In genomic region chr16:8567355-8568230, GRCh38 we compare ENCODE assay signal across 8 cellular contexts. TPM values are rescaled to one million over a fixed set of nuclear protein-coding genes. Genes with fewer than 3 reads are reported as not detected.
A peak's percentile ranks its signal among the peaks of the same experiment; 100 is the strongest.
DNase-seq lines count a peak whose midpoint lies in the region; ATAC-seq and TF ChIP-seq lines count a peak whose summit lies in the region.

No MANE protein-coding gene starts in this region.

- no peak overlapping the region for H4K91ac ChIP-seq in trophoblast cell (ENCODE audit: low read depth, low read length)

- TF ChIP-seq EP300 in upper lobe of left lung (IDR thresholded peaks at IDR 0.05) = no peak

- H3K14ac ChIP-seq in trophoblast cell (ENCODE audit: low read length) = no peak overlapping the region

- no peak overlapping the region for H2AK5ac ChIP-seq in trophoblast cell (ENCODE audit: low read length)

- H3K27me3 ChIP-seq in trophoblast cell (ENCODE audit: insufficient read depth, low read length) (no peaks in the 10 kb centered on the region), upper lobe of left lung (peaks cover 0 to 3% (median 0%) of the 10 kb centered on the region in 4 donors)

- no peak overlapping the region for H3K4me2 ChIP-seq in trophoblast cell (ENCODE audit: low read length)

- no peak overlapping the region for H2BK12ac ChIP-seq in trophoblast cell (ENCODE audit: low read length)

- TF ChIP-seq POLR2A in upper lobe of left lung (IDR thresholded peaks at IDR 0.05) = no peak

- no CpG with 5 or more reads among the region's 23 CpGs for WGBS in trophoblast cell (ENCODE audit: extremely low coverage, insufficient coverage, insufficient read length)
- WGBS in upper lobe of left lung, 2 donors = 20 to 24% methylated on average over 17 to 23 of the region's 23 CpGs

- no peak overlapping the region for H2AFZ ChIP-seq in trophoblast cell (ENCODE audit: insufficient read depth, low read length, poor library complexity)

- no peaks in the 10 kb centered on the region for H3K79me1 ChIP-seq in trophoblast cell (ENCODE audit: low read length)

- peak; percentile 91 to 93 for ATAC-seq in upper lobe of left lung (ENCODE audit: low FRiP score in 2 of 2)

- H3K4ac ChIP-seq in trophoblast cell (ENCODE audit: low read depth, low read length) = no peak overlapping the region

- H3K18ac ChIP-seq in trophoblast cell (ENCODE audit: low read length) = no peak overlapping the region

- no peak overlapping the region for H3K4me3 ChIP-seq in trophoblast cell (ENCODE audit: low read depth, low read length)
- H3K4me3 ChIP-seq in upper lobe of left lung = no peak overlapping the region

- H3K23ac ChIP-seq in trophoblast cell (ENCODE audit: low read length) = no peak overlapping the region

- no peak overlapping the region for H3K27ac ChIP-seq in trophoblast cell (ENCODE audit: low read depth, low read length)
- H3K27ac ChIP-seq in upper lobe of left lung = no peak overlapping the region

- H4K12ac ChIP-seq in trophoblast cell (ENCODE audit: low read depth, low read length) = no peak overlapping the region

- peak; percentile 63 for DNase-seq in GF-D8 (lab: John Stamatoyannopoulos, UW)
- DNase-seq in H4 (ENCODE audit: low spot score) = peak; percentile 90
- peak; percentile 86 for DNase-seq in LoVo (ENCODE audit: low spot score)
- DNase-seq in SHP77 treated with DMSO at 0.1 percent for 48 hours (lab: John Stamatoyannopoulos, UW) = peak; percentile 72
- peak; percentile 56 for DNase-seq in activated T-helper 9 cell treated with anti-CD3 and anti-CD28 coated beads, Interleukin-2, amount 50 U/mL, for 16 hours (ENCODE audit: low read depth)
- peak; percentile 79 for DNase-seq in germinal center (ENCODE audit: low spot score)
- DNase-seq in trophoblast cell = peak; percentile 79 to 94
- peak in 1 of 2 donors; percentile 73 for DNase-seq in upper lobe of left lung

- H2BK5ac ChIP-seq in trophoblast cell (ENCODE audit: low read depth, low read length, poor library complexity) = no peak overlapping the region

- peak; percentile 93 to 98 (median 97) for TF ChIP-seq CTCF in upper lobe of left lung (IDR thresholded peaks at IDR 0.05)

- H4K8ac ChIP-seq in trophoblast cell (ENCODE audit: low read depth, low read length) = no peak overlapping the region

- no peaks in the 10 kb centered on the region for H3K36me3 ChIP-seq in trophoblast cell (ENCODE audit: control insufficient read depth in 1 of 2, insufficient read depth in 2 of 2, low read length in 2 of 2)
- H3K36me3 ChIP-seq in upper lobe of left lung = no peaks in the 10 kb centered on the region

- no peak overlapping the region for H2BK120ac ChIP-seq in trophoblast cell (ENCODE audit: insufficient read depth, low read length, poor library complexity)

- H3K9ac ChIP-seq in trophoblast cell (ENCODE audit: low read length) = no peak overlapping the region

- H3K4me1 ChIP-seq in trophoblast cell (ENCODE audit: control insufficient read depth in 1 of 2, insufficient read depth in 2 of 2, low read length in 2 of 2) (peaks cover 2 to 4% of the 10 kb centered on the region in 2 experiments), upper lobe of left lung (peaks cover 0 to 9% (median 0%) of the 10 kb centered on the region in 4 donors)

- no peaks in the 10 kb centered on the region for H3K79me2 ChIP-seq in trophoblast cell (ENCODE audit: control insufficient read depth, insufficient read depth, low read length, poor library complexity)

- peaks cover 2% of the 10 kb centered on the region for H3K9me3 ChIP-seq in trophoblast cell (ENCODE audit: insufficient read depth, low read depth, low read length)
- H3K9me3 ChIP-seq in upper lobe of left lung = no peaks in the 10 kb centered on the region

RNA-seq across cellular contexts. Expression of gene TMEM114, which starts 22.7 kb away (rescaled TPM):
- total RNA-seq in H4 (2014; rRNA removed; shearing (Covaris generic)) = not detected in 2 replicates
- not detected in 2 replicates for polyA plus RNA-seq in trophoblast cell (2013)
- not detected for total RNA-seq in upper lobe of left lung

RNA-seq across cellular contexts. Expression of gene METTL22, which starts 53.9 kb away (rescaled TPM):
- total RNA-seq in H4 (2014; rRNA removed; shearing (Covaris generic)) = 16.1 and 17.1 TPM in 2 replicates
- polyA plus RNA-seq in trophoblast cell (2013) = 21.8 and 25.3 TPM in 2 replicates
- total RNA-seq in upper lobe of left lung = 100 to 1,000 TPM in 1 of 6 donors, 10 to 100 TPM in 5; 22.3 to 118 (median 36.5) TPM
